Comparison of ENCODE assay signal across 16 cellular contexts in the genomic region with DNA sequence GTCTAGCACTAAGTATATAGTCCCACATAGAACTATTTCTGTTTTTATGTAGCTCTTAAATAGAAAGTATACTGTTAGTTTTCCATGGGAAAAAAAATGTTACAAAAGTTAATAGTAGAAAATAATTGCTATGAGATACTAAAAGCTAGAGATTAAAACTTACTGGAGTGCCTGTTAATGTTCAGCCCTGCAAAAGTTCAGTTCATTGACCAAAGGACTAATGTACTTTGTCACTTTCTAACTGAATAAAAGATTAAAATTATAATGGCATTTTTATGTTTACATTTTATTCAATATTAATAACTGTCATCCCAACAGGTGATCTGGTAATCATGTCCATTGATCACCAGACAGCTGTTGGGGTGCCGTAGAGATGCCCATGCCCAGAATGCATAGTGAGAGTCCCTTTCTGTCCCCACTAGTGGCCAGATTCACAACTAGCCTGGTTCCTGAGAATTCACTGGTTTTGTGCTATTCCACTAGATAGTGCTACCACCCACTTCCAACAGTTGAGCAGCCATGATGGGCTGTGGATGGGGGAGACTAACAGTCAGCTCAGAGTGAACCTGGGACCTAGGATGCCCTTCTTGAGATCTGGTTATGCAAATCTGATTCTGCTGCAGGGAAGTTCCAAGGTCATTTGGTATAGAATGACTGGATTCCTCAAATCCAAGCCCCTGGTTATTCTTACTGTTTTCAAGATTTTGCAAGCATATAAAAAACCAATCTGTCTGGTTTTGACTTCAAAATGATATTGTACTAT. TPM values are rescaled to one million over a fixed set of nuclear protein-coding genes. Genes with fewer than 3 reads are reported as not detected.
A peak's percentile ranks its signal among the peaks of the same experiment; 100 is the strongest.
DNase-seq lines count a peak whose midpoint lies in the region; ATAC-seq and TF ChIP-seq lines count a peak whose summit lies in the region.
"Had no signal": no experiment of that assay in that cellular context is flagged by ENCODE, and none has a peak within 500 bp of the region (broad histone marks: within the 10 kb centered on the region; RNA-seq: fewer than 3 reads in every experiment).

No MANE protein-coding gene starts in this region.

- H3K9me3 ChIP-seq in heart left ventricle (no peaks in the 10 kb centered on the region), gastrocnemius medialis (no peaks in the 10 kb centered on the region)

- in situ Hi-C loops in SK-MEL-5 (cut with HindIII; ENCODE audit: low pct_unique_long_range_greater_than_20kb, low sequenced_read_pairs) (no loop called here), gastrocnemius medialis (cut with MboI; ENCODE audit: low sequenced_read_pairs in 4 of 4) (loop anchor here in 2 of 4 donors (25.0 kb wide), 2 partner anchors 280 to 455 kb away; no protein-coding TSS in a partner anchor)

- no peaks in the 10 kb centered on the region for H3K27me3 ChIP-seq in heart left ventricle
- H3K27me3 ChIP-seq in gastrocnemius medialis = no peaks in the 10 kb centered on the region

- CTCF ChIA-PET in activated naive CD4-positive, alpha-beta T cell treated with anti-CD3 and anti-CD28 coated beads, Interleukin-2, amount 10 ng/mL, durations not matched to agents 7 days and 5 days (lab: Charles Lee) = interaction anchor here (0.8 to 2.3 kb wide), 5 partner anchors 10 to 285 kb away, joined by 3 to 6 read pairs (median 3); a partner anchor contains a TSS

- peaks cover 2% of the 10 kb centered on the region for H3K4me1 Mint-ChIP-seq in activated naive CD4-positive, alpha-beta T cell treated with anti-CD3 and anti-CD28 coated beads, Interleukin-2, amount 10 ng/mL, durations not matched to agents 7 days and 5 days

- WGBS in heart left ventricle, 4 donors = 93 to 100% (median 96%) methylated on average over 1 of the region's 1 CpG

- H3K27ac ChIP-seq in heart left ventricle (no peak overlapping the region), gastrocnemius medialis (no peak overlapping the region)
- H3K27ac ChIP-seq: epithelial cell of prostate had no signal

- peaks cover 28% of the 10 kb centered on the region for H3K36me3 Mint-ChIP-seq in activated naive CD4-positive, alpha-beta T cell treated with anti-CD3 and anti-CD28 coated beads, Interleukin-2, amount 10 ng/mL, durations not matched to agents 7 days and 5 days

- ATAC-seq in GM18498 (IDR thresholded peaks at IDR 0.05; ENCODE audit: unreplicated experiment) = peak; percentile 30
- peak; percentile 25 for ATAC-seq in GM19463 (IDR thresholded peaks at IDR 0.05; ENCODE audit: unreplicated experiment)
- ATAC-seq in HG02973 (IDR thresholded peaks at IDR 0.05; ENCODE audit: unreplicated experiment) = peak; percentile 35
- no peak for ATAC-seq in heart left ventricle
- no peak for ATAC-seq in gastrocnemius medialis
- ATAC-seq: activated CD4-positive, alpha-beta T cell treated with anti-CD3 and anti-CD28 coated beads for 36 hours; HCT116; right cardiac atrium had no signal

- no peaks in the 10 kb centered on the region for H3K27me3 Mint-ChIP-seq in activated naive CD4-positive, alpha-beta T cell treated with anti-CD3 and anti-CD28 coated beads, Interleukin-2, amount 10 ng/mL, durations not matched to agents 7 days and 5 days
- H3K27me3 Mint-ChIP-seq: activated CD4-positive, alpha-beta T cell treated with anti-CD3 and anti-CD28 coated beads for 36 hours had no signal

- no peak overlapping the region for H3K27ac Mint-ChIP-seq in activated naive CD4-positive, alpha-beta T cell treated with anti-CD3 and anti-CD28 coated beads, Interleukin-2, amount 10 ng/mL, durations not matched to agents 7 days and 5 days
- H3K27ac Mint-ChIP-seq: activated CD4-positive, alpha-beta T cell treated with anti-CD3 and anti-CD28 coated beads for 36 hours had no signal

- H3K9me3 Mint-ChIP-seq in activated naive CD4-positive, alpha-beta T cell treated with anti-CD3 and anti-CD28 coated beads, Interleukin-2, amount 10 ng/mL, durations not matched to agents 7 days and 5 days = no peaks in the 10 kb centered on the region

- intact Hi-C loops in heart left ventricle (cut with DNase I) = no loop called here
- intact Hi-C loops in gastrocnemius medialis (cut with DNase I; ENCODE audit: low total_unique reads) = loop anchor here (10.0 kb wide), 1 partner anchor 443 kb away; no protein-coding TSS in a partner anchor

- H3K36me3 ChIP-seq in heart left ventricle = peaks cover 0 to 93% (median 69%) of the 10 kb centered on the region in 9 donors
- H3K36me3 ChIP-seq in gastrocnemius medialis = peaks cover 0 to 38% of the 10 kb centered on the region in 2 donors

- DNase-seq in SK-MEL-5 (ENCODE audit: low read depth, low spot score) (peak; percentile 27), heart left ventricle (no peak), NK-92 (lab: John Stamatoyannopoulos, UW; ENCODE audit: unreplicated experiment) (no peak), gastrocnemius medialis (no peak)
- DNase-seq in activated naive CD4-positive, alpha-beta T cell treated with anti-CD3 and anti-CD28 coated beads, Interleukin-2, amount 10 ng/mL, durations not matched to agents 7 days and 5 days = no peak
- DNase-seq: activated CD4-positive, alpha-beta T cell treated with anti-CD3 and anti-CD28 coated beads for 36 hours; activated CD8-positive, alpha-beta memory T cell treated with anti-CD3 and anti-CD28 coated beads, Interleukin-2, amount 50 U/mL, for 4 hours; cortex of kidney; IMR-90; NCI-H1092; right cardiac atrium had no signal

- no peak overlapping the region for H3K4me3 ChIP-seq in heart left ventricle
- H3K4me3 ChIP-seq in gastrocnemius medialis = no peak overlapping the region

- no peak overlapping the region for H3K4me3 Mint-ChIP-seq in activated naive CD4-positive, alpha-beta T cell treated with anti-CD3 and anti-CD28 coated beads, Interleukin-2, amount 10 ng/mL, durations not matched to agents 7 days and 5 days
- H3K4me3 Mint-ChIP-seq: activated CD4-positive, alpha-beta T cell treated with anti-CD3 and anti-CD28 coated beads for 36 hours had no signal

- TF ChIP-seq POLR2A in heart left ventricle (IDR thresholded peaks at IDR 0.05) (no peak), gastrocnemius medialis (IDR thresholded peaks at IDR 0.05) (no peak)

- H3K4me1 ChIP-seq in heart left ventricle (peaks cover 0 to 5% (median 0%) of the 10 kb centered on the region in 12 donors), gastrocnemius medialis (no peaks in the 10 kb centered on the region)

- TF ChIP-seq CTCF in heart left ventricle (IDR thresholded peaks at IDR 0.05) (no peak), gastrocnemius medialis (IDR thresholded peaks at IDR 0.05 in 4 of 5, conservative IDR thresholded peaks at IDR 0.05 in 1 of 5) (no peak)

RNA-seq across cellular contexts. Expression of a gene that starts 57.8 kb away (rescaled TPM):
- total RNA-seq in SK-MEL-5 (2014; rRNA removed; shearing (Covaris generic)) = 44.4 and 44.7 TPM in 2 replicates
- 28.7 and 29.4 TPM in 2 replicates for polyA plus RNA-seq in SK-MEL-5 (2015; cell fraction: cytosol; rRNA removed)
- 21.2 and 25.3 TPM in 2 replicates for polyA plus RNA-seq in SK-MEL-5 (2015; cell fraction: nucleus; rRNA removed)
- total RNA-seq in heart left ventricle (10 to 100 TPM in 7 of 9 donors, 1 to 10 TPM in 2; 9.2 to 15.2 (median 11.4) TPM), gastrocnemius medialis (10 to 100 TPM; 13.9 to 18.1 (median 14.8) TPM)
- polyA plus RNA-seq in heart left ventricle = 10 to 100 TPM; 10.1 to 10.7 TPM

Comparison
In these comparisons a context has a peak if more than half of its experiments do, and no peak if none do; other contexts are left out.
1. ATAC-seq: peak in GM18498 (single experiment), GM19463 (single experiment) and HG02973 (single experiment); none in heart left ventricle (0 of 4) and gastrocnemius medialis (0 of 2).